In the genomic region with DNA sequence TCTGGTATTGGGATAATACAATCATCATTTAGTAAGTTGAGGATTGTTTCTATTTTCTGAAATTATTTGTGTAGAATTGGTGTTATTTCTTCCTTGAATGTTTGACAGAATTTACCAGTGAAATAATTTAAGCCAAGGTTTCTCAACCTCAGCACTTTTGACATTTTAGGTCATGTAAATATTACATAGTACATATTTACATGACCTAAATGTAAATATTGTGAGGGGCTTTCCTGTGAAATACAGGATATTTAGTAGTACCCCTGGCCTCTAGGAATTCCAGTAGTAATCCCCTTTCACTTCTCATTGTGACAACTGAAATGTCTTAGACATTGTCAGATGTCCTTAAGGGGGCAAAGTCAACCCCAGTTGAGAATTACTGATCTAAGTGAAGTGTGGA, we compare ENCODE assay signal across 25 cellular contexts.
"Had no signal": no experiment of that assay in that cellular context is flagged by ENCODE, and none has a peak within 500 bp of the region (broad histone marks: within the 10 kb centered on the region; RNA-seq: fewer than 3 reads in every experiment).

No MANE protein-coding gene starts in this region.

- H3K36me3 ChIP-seq: neural progenitor cell, ovary, right lobe of liver, upper lobe of right lung, uterus had no signal

- DNase-seq: natural killer cell; occipital lobe; ovary; posterior cingulate gyrus; psoas muscle; right cardiac atrium; right lobe of liver; sigmoid colon; small intestine; stimulated activated CD4-positive, alpha-beta T cell treated with anti-CD3 and anti-CD28 coated beads, Interleukin-15, amount 100 ng/mL, for 24 hours; stimulated activated CD4-positive, alpha-beta T cell treated with anti-CD3 and anti-CD28 coated beads, Interleukin-2, amount 100 ng/mL, for 24 hours; stimulated activated CD4-positive, alpha-beta T cell treated with anti-CD3 and anti-CD28 coated beads, Interleukin-2, amount 100 ng/mL, for 48 hours; stimulated activated CD4-positive, alpha-beta T cell treated with anti-CD3 and anti-CD28 coated beads, Interleukin-4, amount 100 ng/mL, for 24 hours; stimulated activated naive B cell treated with anti-CD40 and anti-IgM and Interleukin-4, amounts not matched to agents 10 μg/mL and 1 μg/mL and 100 μg/mL, for 72 hours; stimulated activated naive CD4-positive, alpha-beta T cell treated with Interleukin-2 at 50 U/mL for 16 hours; stomach; testis; tibial artery; transverse colon; upper lobe of right lung; uterus had no signal

- H3K4me1 ChIP-seq: neural progenitor cell, parathyroid adenoma, psoas muscle, sigmoid colon, stomach, suprapubic skin, testis, tibial artery, transverse colon, upper lobe of right lung, uterus had no signal

- H3K9me3 ChIP-seq: psoas muscle, right lobe of liver, suprapubic skin, testis, transverse colon, upper lobe of right lung had no signal

- H3K4me3 ChIP-seq: neural progenitor cell, ovary, psoas muscle, right lobe of liver, sigmoid colon, stomach, suprapubic skin, testis, tibial artery, transverse colon, upper lobe of right lung, uterus had no signal

- H3K9ac ChIP-seq: neural progenitor cell, parathyroid adenoma had no signal

- ATAC-seq: natural killer cell; psoas muscle; right cardiac atrium; stimulated activated effector memory CD8-positive, alpha-beta T cell treated with anti-CD3 and anti-CD28 coated beads, Interleukin-12 subunit alpha, Interleukin-12 subunit beta, amount 100 ng/mL, for 72 hours; stimulated activated naive B cell treated with anti-CD40 and anti-IgM and Interleukin-4, amounts not matched to agents 10 μg/mL and 1 μg/mL and 100 μg/mL, for 72 hours; upper lobe of right lung had no signal

- H3K4me2 ChIP-seq: neural progenitor cell had no signal

- H3K27me3 ChIP-seq: neural progenitor cell, ovary, right lobe of liver, sigmoid colon, stomach, suprapubic skin, testis, tibial artery, transverse colon, upper lobe of right lung, uterus had no signal

- H2AFZ ChIP-seq: neural progenitor cell, parathyroid adenoma had no signal

- H3K27ac ChIP-seq: neural progenitor cell, ovary, parathyroid adenoma, psoas muscle, right lobe of liver, sigmoid colon, stomach, suprapubic skin, testis, tibial artery, transverse colon, upper lobe of right lung, uterus had no signal
